ENCODE assay signal across 19 cellular contexts in genomic region chr15:31100738-31101137, GRCh38. TPM values are rescaled to one million over a fixed set of nuclear protein-coding genes. Genes with fewer than 3 reads are reported as not detected.
DNase-seq lines count a peak whose midpoint lies in the region; ATAC-seq and TF ChIP-seq lines count a peak whose summit lies in the region.
"Had no signal": no experiment of that assay in that cellular context is flagged by ENCODE, and none has a peak within 500 bp of the region (broad histone marks: within the 10 kb centered on the region; RNA-seq: fewer than 3 reads in every experiment).

No MANE protein-coding gene starts in this region.

- no peak for ATAC-seq in foreskin keratinocyte
- ATAC-seq: SK-N-SH treated with all-trans-retinoic acid at 6 μM for 48 hours had no signal

- no peak for TF ChIP-seq CTCF in retinal pigment epithelial cell (conservative IDR thresholded peaks at IDR 0.05; ENCODE audit: low read depth, low read length)
- no peak for TF ChIP-seq CTCF in foreskin keratinocyte (conservative IDR thresholded peaks at IDR 0.05)

- peaks cover 0 to 17% of the 10 kb centered on the region in 2 donors for H3K4me1 ChIP-seq in esophagus (ENCODE audit: control insufficient read depth in 2 of 2, insufficient read depth in 2 of 2, low read length in 1 of 2)
- peaks cover 4% of the 10 kb centered on the region for H3K4me1 ChIP-seq in foreskin keratinocyte

- H3K27ac ChIP-seq in esophagus (ENCODE audit: low read depth in 2 of 2, low read length in 1 of 2) = peak overlapping the region; percentile 81 to 85
- no peak overlapping the region for H3K27ac ChIP-seq in foreskin keratinocyte

- no peaks in the 10 kb centered on the region for H3K9me3 ChIP-seq in esophagus (ENCODE audit: control insufficient read depth in 2 of 2, insufficient read depth in 1 of 2, low read depth in 1 of 2, low read length in 1 of 2)
- H3K9me3 ChIP-seq: MG63 had no signal

- H3K4me3 ChIP-seq in esophagus (ENCODE audit: low read depth in 1 of 2, low read length in 2 of 2) (no peak overlapping the region), retinal pigment epithelial cell (ENCODE audit: low read length) (peak overlapping the region; percentile 83)
- H3K4me3 ChIP-seq: MG63 had no signal

- H3K27me3 ChIP-seq in esophagus (ENCODE audit: control insufficient read depth in 1 of 2, insufficient read depth in 2 of 2, low read length in 2 of 2) (no peaks in the 10 kb centered on the region), foreskin keratinocyte (peaks cover 15% of the 10 kb centered on the region)
- H3K27me3 ChIP-seq: MG63 had no signal

- DNase-seq in SHP77 (lab: John Stamatoyannopoulos, UW) (peak; percentile 45 to 54), SHP77 treated with DMSO at 0.1 percent for 48 hours (lab: John Stamatoyannopoulos, UW) (no peak), NCI-H2081 treated with DMSO at 0.1 percent for 48 hours (lab: John Stamatoyannopoulos, UW) (peak; percentile 72), retinal pigment epithelial cell (ENCODE audit: low read depth) (no peak), AG20443 (ENCODE audit: low spot score) (no peak), foreskin keratinocyte (no peak)
- no peak for DNase-seq in stimulated activated naive CD4-positive, alpha-beta T cell treated with Interleukin-2 at 50 U/mL for 16 hours (lab: John Stamatoyannopoulos, UW)
- DNase-seq: Calu3; CD4-positive, CD25-positive, alpha-beta regulatory T cell; DND-41; GF-D8; H7; KG1; MG63; NCI-H1105; NCI-H187 treated with DMSO at 0.1 percent for 48 hours; NCI-H526 had no signal

- WGBS in esophagus, 2 donors = 49 to 56% methylated on average over 6 of the region's 6 CpGs

- H3K36me3 ChIP-seq in esophagus (ENCODE audit: control insufficient read depth in 2 of 2, insufficient read depth in 2 of 2, low read length in 1 of 2) = no peaks in the 10 kb centered on the region
- H3K36me3 ChIP-seq: MG63 had no signal

RNA-seq across cellular contexts. Expression of gene TRPM1, which starts 0.8 kb away (rescaled TPM):
- polyA plus RNA-seq in esophagus (under 1 TPM; 0.13 to 0.37 TPM), foreskin keratinocyte (0.03 TPM in 1 of 2 replicates, not detected in the other)
- total RNA-seq in foreskin keratinocyte = not detected in 2 replicates
- total RNA-seq: Calu3; CD4-positive, CD25-positive, alpha-beta regulatory T cell had no signal
- polyA plus RNA-seq: CD4-positive, CD25-positive, alpha-beta regulatory T cell had no signal

Comparison
In these comparisons a context has a peak if more than half of its experiments do, and no peak if none do; other contexts are left out.
1. DNase-seq: peak in SHP77 (2 of 2) and NCI-H2081 treated with DMSO at 0.1 percent for 48 hours (single experiment); none in SHP77 treated with DMSO at 0.1 percent for 48 hours (single experiment), retinal pigment epithelial cell (single experiment), AG20443 (single experiment), stimulated activated naive CD4-positive, alpha-beta T cell treated with Interleukin-2 at 50 U/mL for 16 hours (single experiment) and foreskin keratinocyte (0 of 2).